ENCODE assay signal across 1 cellular context in genomic region chr10:113062977-113063967, GRCh38.
TF ChIP-seq lines count a peak whose summit lies in the region.

No MANE protein-coding gene starts in this region.

TF ChIP-seq in K562, 482 proteins besides CTCF, POLR2A, EP300 and RAD21 (continued from another document and continues in another):
- peak; percentile 54; the same call in 1 of the 2 replicates for TF ChIP-seq MGA (IDR thresholded peaks at IDR 0.05)
- no peak for TF ChIP-seq CBX1 (IDR thresholded peaks at IDR 0.05; ENCODE audit: low read depth)
- no peak for TF ChIP-seq TARDBP (IDR thresholded peaks at IDR 0.05)
- no peak for TF ChIP-seq ATF2 (CRISPR knock-in tag; IDR thresholded peaks at IDR 0.05)
- no peak for TF ChIP-seq PYGO2 (tag; IDR thresholded peaks at IDR 0.05)
- TF ChIP-seq SRF (CRISPR knock-in tag; IDR thresholded peaks at IDR 0.05): no peak
- TF ChIP-seq HEY1 (CRISPR knock-in tag; IDR thresholded peaks at IDR 0.05; ENCODE audit: borderline replicate concordance): no peak
- TF ChIP-seq, protein P1, sequence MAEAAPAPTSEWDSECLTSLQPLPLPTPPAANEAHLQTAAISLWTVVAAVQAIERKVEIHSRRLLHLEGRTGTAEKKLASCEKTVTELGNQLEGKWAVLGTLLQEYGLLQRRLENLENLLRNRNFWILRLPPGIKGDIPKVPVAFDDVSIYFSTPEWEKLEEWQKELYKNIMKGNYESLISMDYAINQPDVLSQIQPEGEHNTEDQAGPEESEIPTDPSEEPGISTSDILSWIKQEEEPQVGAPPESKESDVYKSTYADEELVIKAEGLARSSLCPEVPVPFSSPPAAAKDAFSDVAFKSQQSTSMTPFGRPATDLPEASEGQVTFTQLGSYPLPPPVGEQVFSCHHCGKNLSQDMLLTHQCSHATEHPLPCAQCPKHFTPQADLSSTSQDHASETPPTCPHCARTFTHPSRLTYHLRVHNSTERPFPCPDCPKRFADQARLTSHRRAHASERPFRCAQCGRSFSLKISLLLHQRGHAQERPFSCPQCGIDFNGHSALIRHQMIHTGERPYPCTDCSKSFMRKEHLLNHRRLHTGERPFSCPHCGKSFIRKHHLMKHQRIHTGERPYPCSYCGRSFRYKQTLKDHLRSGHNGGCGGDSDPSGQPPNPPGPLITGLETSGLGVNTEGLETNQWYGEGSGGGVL (CRISPR knock-in tag; IDR thresholded peaks at IDR 0.05): no peak
- TF ChIP-seq, protein P2, sequence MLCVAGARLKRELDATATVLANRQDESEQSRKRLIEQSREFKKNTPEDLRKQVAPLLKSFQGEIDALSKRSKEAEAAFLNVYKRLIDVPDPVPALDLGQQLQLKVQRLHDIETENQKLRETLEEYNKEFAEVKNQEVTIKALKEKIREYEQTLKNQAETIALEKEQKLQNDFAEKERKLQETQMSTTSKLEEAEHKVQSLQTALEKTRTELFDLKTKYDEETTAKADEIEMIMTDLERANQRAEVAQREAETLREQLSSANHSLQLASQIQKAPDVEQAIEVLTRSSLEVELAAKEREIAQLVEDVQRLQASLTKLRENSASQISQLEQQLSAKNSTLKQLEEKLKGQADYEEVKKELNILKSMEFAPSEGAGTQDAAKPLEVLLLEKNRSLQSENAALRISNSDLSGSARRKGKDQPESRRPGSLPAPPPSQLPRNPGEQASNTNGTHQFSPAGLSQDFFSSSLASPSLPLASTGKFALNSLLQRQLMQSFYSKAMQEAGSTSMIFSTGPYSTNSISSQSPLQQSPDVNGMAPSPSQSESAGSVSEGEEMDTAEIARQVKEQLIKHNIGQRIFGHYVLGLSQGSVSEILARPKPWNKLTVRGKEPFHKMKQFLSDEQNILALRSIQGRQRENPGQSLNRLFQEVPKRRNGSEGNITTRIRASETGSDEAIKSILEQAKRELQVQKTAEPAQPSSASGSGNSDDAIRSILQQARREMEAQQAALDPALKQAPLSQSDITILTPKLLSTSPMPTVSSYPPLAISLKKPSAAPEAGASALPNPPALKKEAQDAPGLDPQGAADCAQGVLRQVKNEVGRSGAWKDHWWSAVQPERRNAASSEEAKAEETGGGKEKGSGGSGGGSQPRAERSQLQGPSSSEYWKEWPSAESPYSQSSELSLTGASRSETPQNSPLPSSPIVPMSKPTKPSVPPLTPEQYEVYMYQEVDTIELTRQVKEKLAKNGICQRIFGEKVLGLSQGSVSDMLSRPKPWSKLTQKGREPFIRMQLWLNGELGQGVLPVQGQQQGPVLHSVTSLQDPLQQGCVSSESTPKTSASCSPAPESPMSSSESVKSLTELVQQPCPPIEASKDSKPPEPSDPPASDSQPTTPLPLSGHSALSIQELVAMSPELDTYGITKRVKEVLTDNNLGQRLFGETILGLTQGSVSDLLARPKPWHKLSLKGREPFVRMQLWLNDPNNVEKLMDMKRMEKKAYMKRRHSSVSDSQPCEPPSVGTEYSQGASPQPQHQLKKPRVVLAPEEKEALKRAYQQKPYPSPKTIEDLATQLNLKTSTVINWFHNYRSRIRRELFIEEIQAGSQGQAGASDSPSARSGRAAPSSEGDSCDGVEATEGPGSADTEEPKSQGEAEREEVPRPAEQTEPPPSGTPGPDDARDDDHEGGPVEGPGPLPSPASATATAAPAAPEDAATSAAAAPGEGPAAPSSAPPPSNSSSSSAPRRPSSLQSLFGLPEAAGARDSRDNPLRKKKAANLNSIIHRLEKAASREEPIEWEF (CRISPR knock-in tag; IDR thresholded peaks at IDR 0.05): no peak
- no peak for TF ChIP-seq ARID2 (IDR thresholded peaks at IDR 0.05)
- no peak for TF ChIP-seq NFIX (CRISPR knock-in tag; IDR thresholded peaks at IDR 0.05; ENCODE audit: low read depth)
- TF ChIP-seq, protein P3, sequence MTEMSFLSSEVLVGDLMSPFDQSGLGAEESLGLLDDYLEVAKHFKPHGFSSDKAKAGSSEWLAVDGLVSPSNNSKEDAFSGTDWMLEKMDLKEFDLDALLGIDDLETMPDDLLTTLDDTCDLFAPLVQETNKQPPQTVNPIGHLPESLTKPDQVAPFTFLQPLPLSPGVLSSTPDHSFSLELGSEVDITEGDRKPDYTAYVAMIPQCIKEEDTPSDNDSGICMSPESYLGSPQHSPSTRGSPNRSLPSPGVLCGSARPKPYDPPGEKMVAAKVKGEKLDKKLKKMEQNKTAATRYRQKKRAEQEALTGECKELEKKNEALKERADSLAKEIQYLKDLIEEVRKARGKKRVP (CRISPR knock-in tag; IDR thresholded peaks at IDR 0.05): no peak
- peak; percentile 50 for TF ChIP-seq HDAC3 (IDR thresholded peaks at IDR 0.05; ENCODE audit: borderline replicate concordance, partially characterized antibody)
- no peak for TF ChIP-seq SIN3A (IDR thresholded peaks at IDR 0.05; ENCODE audit: borderline replicate concordance in 2 of 2, control insufficient read depth in 1 of 2, low read depth in 2 of 2, low read length in 2 of 2)
- TF ChIP-seq CREB1 (IDR thresholded peaks at IDR 0.05): no peak
- TF ChIP-seq CREB1 (CRISPR knock-in tag; IDR thresholded peaks at IDR 0.05): 0 out of 2 replicates have a peak, but pooled peaks have one; percentile 12
- TF ChIP-seq ZNF512 (tag; IDR thresholded peaks at IDR 0.05): no peak
- no peak for TF ChIP-seq ZNF408 (CRISPR knock-in tag; IDR thresholded peaks at IDR 0.05; ENCODE audit: low read depth)
- TF ChIP-seq FOXP4 (CRISPR knock-in tag; IDR thresholded peaks at IDR 0.05; ENCODE audit: borderline replicate concordance): no peak
- TF ChIP-seq ZNF354B (CRISPR knock-in tag; IDR thresholded peaks at IDR 0.05): no peak
- no peak for TF ChIP-seq KAT8 (IDR thresholded peaks at IDR 0.05; ENCODE audit: low read depth)
- no peak for TF ChIP-seq DNMT1 (IDR thresholded peaks at IDR 0.05)
- no peak for TF ChIP-seq NFE2L1 (tag; IDR thresholded peaks at IDR 0.05; ENCODE audit: borderline replicate concordance, low read depth)
- no peak for TF ChIP-seq JUN (IDR thresholded peaks at IDR 0.05; ENCODE audit: borderline replicate concordance, low read depth, low read length)
- TF ChIP-seq JUN (CRISPR knock-in tag; IDR thresholded peaks at IDR 0.05; ENCODE audit: borderline replicate concordance): no peak
- no peak for TF ChIP-seq ZNF507 (tag; conservative IDR thresholded peaks at IDR 0.05)
- TF ChIP-seq PML (IDR thresholded peaks at IDR 0.05; ENCODE audit: low read length): no peak
- no peak for TF ChIP-seq FOXA1 (IDR thresholded peaks at IDR 0.05; ENCODE audit: borderline replicate concordance)
- no peak; the same call in 1 of the 2 replicates for TF ChIP-seq BCOR (IDR thresholded peaks at IDR 0.05)
- no peak for TF ChIP-seq POLR3G (IDR thresholded peaks at IDR 0.05; ENCODE audit: extremely low read depth, insufficient read length, insufficient replicate concordance)
- TF ChIP-seq EZH2 (IDR thresholded peaks at IDR 0.05; ENCODE audit: borderline replicate concordance, low read depth, low read length): no peak
